Comparison of ENCODE assay signal across 9 cellular contexts in the genomic region with DNA sequence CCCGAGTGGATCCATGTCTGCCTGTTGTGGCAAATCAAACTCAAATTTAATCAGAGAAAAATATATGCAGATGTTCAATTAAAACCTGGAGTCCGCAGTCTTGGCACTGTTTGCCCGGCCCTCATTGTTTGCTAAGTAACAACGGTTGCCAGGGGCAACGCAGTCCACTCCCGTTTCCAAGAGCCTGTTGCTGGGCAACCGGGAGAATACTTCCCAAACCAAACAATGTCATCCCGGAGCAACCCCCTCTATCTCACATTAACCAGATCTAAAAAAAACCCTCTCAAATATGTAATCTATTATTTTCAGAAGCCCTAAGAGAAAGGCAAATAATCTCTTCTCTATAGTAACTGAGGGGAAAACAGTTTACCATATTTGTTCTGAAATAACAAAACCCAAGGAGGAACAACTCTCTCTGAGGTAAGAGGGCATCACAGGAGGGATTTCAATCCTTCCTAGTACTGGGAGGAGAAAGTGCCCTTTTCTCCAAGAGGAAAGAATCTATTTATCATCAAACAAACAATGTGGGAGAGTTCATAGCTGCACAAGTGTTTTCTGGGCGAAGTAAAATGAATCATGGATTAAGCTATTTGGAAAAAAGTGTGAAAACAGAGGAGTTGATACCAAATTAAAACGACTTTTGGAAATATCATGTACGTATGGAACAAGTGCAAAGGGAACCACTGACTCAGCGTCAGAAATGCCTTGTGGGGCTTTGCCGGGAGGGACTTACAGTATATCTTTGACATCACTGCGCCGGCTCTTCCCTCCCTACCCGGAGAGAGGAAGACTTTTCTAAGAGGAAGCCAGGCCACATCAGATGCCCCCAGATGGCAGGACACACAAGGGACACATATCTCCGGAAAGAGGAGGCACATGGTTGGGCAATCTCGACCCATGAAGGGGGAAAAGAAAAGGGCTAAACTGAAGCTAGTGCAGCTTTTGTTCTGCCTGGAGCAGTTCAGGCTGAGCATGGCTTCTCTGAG. TPM values are rescaled to one million over a fixed set of nuclear protein-coding genes. Genes with fewer than 3 reads are reported as not detected.
A peak's percentile ranks its signal among the peaks of the same experiment; 100 is the strongest.
DNase-seq lines count a peak whose midpoint lies in the region; ATAC-seq and TF ChIP-seq lines count a peak whose summit lies in the region.
"Had no signal": no experiment of that assay in that cellular context is flagged by ENCODE, and none has a peak within 500 bp of the region (broad histone marks: within the 10 kb centered on the region; RNA-seq: fewer than 3 reads in every experiment).

No MANE protein-coding gene starts in this region.

- H3K27me3 ChIP-seq in naive thymus-derived CD4-positive, alpha-beta T cell (ENCODE audit: control insufficient read depth in 2 of 2, insufficient read depth in 2 of 2, low read length in 2 of 2), result no peaks in the 10 kb centered on the region

- CTCF ChIA-PET in naive thymus-derived CD4-positive, alpha-beta T cell (lab: Charles Lee), result no interaction called here

- H3K9me3 ChIP-seq in naive thymus-derived CD4-positive, alpha-beta T cell (ENCODE audit: control insufficient read depth in 2 of 3, low read length in 3 of 3), result no peaks in the 10 kb centered on the region

- peak overlapping the region; percentile 74 for H3K27ac Mint-ChIP-seq in activated CD4-positive, alpha-beta T cell treated with anti-CD3 and anti-CD28 coated beads, Interleukin-2, amount 10 ng/mL, durations not matched to agents 24 days and 14 days
- H3K27ac Mint-ChIP-seq in naive thymus-derived CD4-positive, alpha-beta T cell, result peak overlapping the region in 2 of 9 donors; percentile 16 to 63
- H3K27ac Mint-ChIP-seq: B cell had no signal

- H3K36me3 Mint-ChIP-seq in activated CD4-positive, alpha-beta T cell treated with anti-CD3 and anti-CD28 coated beads, Interleukin-2, amount 10 ng/mL, durations not matched to agents 24 days and 14 days (ENCODE audit: low read depth), result no peaks in the 10 kb centered on the region
- H3K36me3 Mint-ChIP-seq in naive thymus-derived CD4-positive, alpha-beta T cell, result peaks cover 0 to 6% (median 0%) of the 10 kb centered on the region in 5 donors

- TF ChIP-seq CTCF in VCaP (conservative IDR thresholded peaks at IDR 0.05), result no peak
- no peak for TF ChIP-seq CTCF in fibroblast of villous mesenchyme (IDR thresholded peaks at IDR 0.05; ENCODE audit: insufficient read depth, low read depth, low read length)

- ATAC-seq in naive thymus-derived CD4-positive, alpha-beta T cell, result peak; percentile 43
- no peak for ATAC-seq in GM21576 (IDR thresholded peaks at IDR 0.05; ENCODE audit: unreplicated experiment)

- intact Hi-C loops in activated CD4-positive, alpha-beta T cell treated with anti-CD3 and anti-CD28 coated beads, Interleukin-2, amount 10 ng/mL, durations not matched to agents 24 days and 14 days (cut with micrococcal nuclease), result loop anchor here (2.0 kb wide), 1 partner anchor 42 kb away; no protein-coding TSS in a partner anchor
- intact Hi-C loops in naive thymus-derived CD4-positive, alpha-beta T cell (cut with micrococcal nuclease), result loop anchor here in 1 of 2 donors (5.0 kb wide), 1 partner anchor 45 kb away; a partner anchor contains a TSS

- H3K27me3 Mint-ChIP-seq in activated CD4-positive, alpha-beta T cell treated with anti-CD3 and anti-CD28 coated beads, Interleukin-2, amount 10 ng/mL, durations not matched to agents 24 days and 14 days, result no peaks in the 10 kb centered on the region
- H3K27me3 Mint-ChIP-seq in naive thymus-derived CD4-positive, alpha-beta T cell, result peaks cover 0 to 11% (median 6%) of the 10 kb centered on the region in 5 donors

- peaks cover 15% of the 10 kb centered on the region for H3K9me3 Mint-ChIP-seq in activated CD4-positive, alpha-beta T cell treated with anti-CD3 and anti-CD28 coated beads, Interleukin-2, amount 10 ng/mL, durations not matched to agents 24 days and 14 days
- peaks cover 0 to 8% (median 0%) of the 10 kb centered on the region in 11 donors for H3K9me3 Mint-ChIP-seq in naive thymus-derived CD4-positive, alpha-beta T cell

- peaks cover 39% of the 10 kb centered on the region for H3K4me1 Mint-ChIP-seq in activated CD4-positive, alpha-beta T cell treated with anti-CD3 and anti-CD28 coated beads, Interleukin-2, amount 10 ng/mL, durations not matched to agents 24 days and 14 days
- H3K4me1 Mint-ChIP-seq in naive thymus-derived CD4-positive, alpha-beta T cell, result peaks cover 15 to 34% (median 29%) of the 10 kb centered on the region in 7 donors

- DNase-seq in activated CD4-positive, alpha-beta T cell treated with anti-CD3 and anti-CD28 coated beads, Interleukin-2, amount 10 ng/mL, durations not matched to agents 24 days and 14 days, result no peak
- no peak for DNase-seq in activated CD4-positive, alpha-beta T cell treated with anti-CD3 and anti-CD28 coated beads, Interleukin-2, amount 50 U/mL, for 48 hours
- DNase-seq in NCI-H2081 (lab: John Stamatoyannopoulos, UW), result peak; percentile 97 to 98
- DNase-seq in fibroblast of villous mesenchyme (ENCODE audit: low read depth), result peak; percentile 82
- DNase-seq in naive thymus-derived CD4-positive, alpha-beta T cell, result no peak
- no peak for DNase-seq in stimulated activated naive CD4-positive, alpha-beta T cell treated with Interleukin-2 at 50 U/mL for 16 hours (lab: John Stamatoyannopoulos, UW)

- peaks cover 0 to 4% of the 10 kb centered on the region in 2 donors for H3K4me1 ChIP-seq in naive thymus-derived CD4-positive, alpha-beta T cell (ENCODE audit: control insufficient read depth in 2 of 2, insufficient read depth in 2 of 2, low read length in 2 of 2)

- H3K4me3 ChIP-seq in fibroblast of villous mesenchyme (ENCODE audit: low read depth, low read length), result no peak overlapping the region
- no peak overlapping the region for H3K4me3 ChIP-seq in naive thymus-derived CD4-positive, alpha-beta T cell (ENCODE audit: low read length)

- POLR2A ChIA-PET in naive thymus-derived CD4-positive, alpha-beta T cell (lab: Charles Lee), result no interaction called here

- no peak overlapping the region for H3K4me3 Mint-ChIP-seq in activated CD4-positive, alpha-beta T cell treated with anti-CD3 and anti-CD28 coated beads, Interleukin-2, amount 10 ng/mL, durations not matched to agents 24 days and 14 days
- H3K4me3 Mint-ChIP-seq in naive thymus-derived CD4-positive, alpha-beta T cell, result no peak overlapping the region
- H3K4me3 Mint-ChIP-seq: B cell had no signal

- no peaks in the 10 kb centered on the region for H3K36me3 ChIP-seq in naive thymus-derived CD4-positive, alpha-beta T cell (ENCODE audit: control insufficient read depth in 2 of 3, insufficient read depth in 3 of 3, low read length in 3 of 3)

- peak overlapping the region; percentile 92 for H3K27ac ChIP-seq in VCaP
- H3K27ac ChIP-seq in naive thymus-derived CD4-positive, alpha-beta T cell (ENCODE audit: low read depth, low read length), result no peak overlapping the region

RNA-seq across cellular contexts. Expression of a gene that starts 43.3 kb away (rescaled TPM):
- 10.5 and 10.7 TPM in 2 replicates for total RNA-seq in activated CD4-positive, alpha-beta T cell treated with anti-CD3 and anti-CD28 coated beads, Interleukin-2, amount 10 ng/mL, durations not matched to agents 24 days and 14 days
- 4.5 and 6.5 TPM in 2 replicates for total RNA-seq in fibroblast of villous mesenchyme
- total RNA-seq in naive thymus-derived CD4-positive, alpha-beta T cell, result 10 to 100 TPM in 1 of 5 experiments, 1 to 10 TPM in 4; 4.0 to 18.4 (median 8.4) TPM
- 1 to 10 TPM; 3.8 to 8.0 TPM for polyA plus RNA-seq in naive thymus-derived CD4-positive, alpha-beta T cell

Comparison
In these comparisons a context has a peak if more than half of its experiments do, and no peak if none do; other contexts are left out.
1. DNase-seq: peak in NCI-H2081 (2 of 2) and fibroblast of villous mesenchyme (single experiment); none in activated CD4-positive, alpha-beta T cell treated with anti-CD3 and anti-CD28 coated beads, Interleukin-2, amount 10 ng/mL, durations not matched to agents 24 days and 14 days (single experiment), activated CD4-positive, alpha-beta T cell treated with anti-CD3 and anti-CD28 coated beads, Interleukin-2, amount 50 U/mL, for 48 hours (0 of 2), naive thymus-derived CD4-positive, alpha-beta T cell (0 of 9) and stimulated activated naive CD4-positive, alpha-beta T cell treated with Interleukin-2 at 50 U/mL for 16 hours (single experiment).